In the genomic region with DNA sequence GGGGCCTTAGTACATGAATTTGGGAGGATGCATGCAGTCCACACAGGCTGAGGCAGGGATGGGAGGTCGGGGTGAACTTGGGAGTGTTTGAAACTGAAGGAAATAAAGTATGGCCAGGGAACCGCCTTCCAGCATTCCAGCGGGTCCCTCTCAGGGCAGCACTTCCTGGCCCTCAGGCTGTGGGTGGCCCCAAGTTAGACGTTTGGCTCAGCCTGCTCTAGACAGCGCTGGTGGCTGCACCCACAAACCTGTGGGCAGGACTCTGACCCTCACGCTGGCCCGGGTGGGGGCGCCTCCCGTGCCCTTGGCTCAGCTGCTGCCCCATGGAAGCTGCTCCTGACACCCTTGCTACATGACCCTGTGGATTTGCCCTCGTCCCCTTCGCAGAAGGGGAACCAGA, we compare ENCODE assay signal across 24 cellular contexts.
"Had no signal": no experiment of that assay in that cellular context is flagged by ENCODE, and none has a peak within 500 bp of the region (broad histone marks: within the 10 kb centered on the region; RNA-seq: fewer than 3 reads in every experiment).

No MANE protein-coding gene starts in this region.

- H3K27me3 ChIP-seq: body of pancreas, esophagus squamous epithelium had no signal

- H3K4me3 ChIP-seq: body of pancreas, esophagus squamous epithelium, gastroesophageal sphincter, heart right ventricle had no signal

- H3K4me1 ChIP-seq: body of pancreas, esophagus squamous epithelium, gastroesophageal sphincter, heart right ventricle had no signal

- H3K4me1 Mint-ChIP-seq: activated CD4-positive, alpha-beta memory T cell treated with anti-CD3 and anti-CD28 coated beads, Interleukin-2, amount 10 ng/mL, durations not matched to agents 7 days and 5 days; activated CD4-positive, alpha-beta T cell treated with anti-CD3 and anti-CD28 coated beads for 36 hours; activated CD4-positive, alpha-beta T cell treated with anti-CD3 and anti-CD28 coated beads, Interleukin-2, amount 10 ng/mL, durations not matched to agents 24 days and 14 days had no signal

- H3K9me3 Mint-ChIP-seq: activated CD4-positive, alpha-beta memory T cell treated with anti-CD3 and anti-CD28 coated beads, Interleukin-2, amount 10 ng/mL, durations not matched to agents 7 days and 5 days; activated CD4-positive, alpha-beta T cell treated with anti-CD3 and anti-CD28 coated beads, Interleukin-2, amount 10 ng/mL, durations not matched to agents 24 days and 14 days; activated T-cell treated with anti-CD3 and anti-CD28 coated beads, Interleukin-2, amount 50 U/mL, for 24 hours; activated T-cell treated with anti-CD3 and anti-CD28 coated beads, Interleukin-2, amount 50 U/mL, for 72 hours had no signal

- H3K27ac Mint-ChIP-seq: activated CD4-positive, alpha-beta memory T cell treated with anti-CD3 and anti-CD28 coated beads, Interleukin-2, amount 10 ng/mL, durations not matched to agents 7 days and 5 days; activated CD4-positive, alpha-beta T cell treated with anti-CD3 and anti-CD28 coated beads for 36 hours; activated CD4-positive, alpha-beta T cell treated with anti-CD3 and anti-CD28 coated beads, Interleukin-2, amount 10 ng/mL, durations not matched to agents 24 days and 14 days; activated naive CD8-positive, alpha-beta T cell; activated T-cell treated with anti-CD3 and anti-CD28 coated beads, Interleukin-2, amount 50 U/mL, for 24 hours; activated T-cell treated with anti-CD3 and anti-CD28 coated beads, Interleukin-2, amount 50 U/mL, for 72 hours had no signal

- DNase-seq: activated CD4-positive, alpha-beta memory T cell treated with anti-CD3 and anti-CD28 coated beads, Interleukin-2, amount 10 ng/mL, durations not matched to agents 7 days and 5 days; activated CD4-positive, alpha-beta T cell treated with anti-CD3 and anti-CD28 coated beads for 36 hours; activated CD4-positive, alpha-beta T cell treated with anti-CD3 and anti-CD28 coated beads, Interleukin-2, amount 10 ng/mL, durations not matched to agents 24 days and 14 days; activated CD4-positive, CD25-positive, alpha-beta regulatory T cell; activated CD4-positive, CD25-positive, alpha-beta regulatory T cell treated with anti-CD3 and anti-CD28 coated beads, Interleukin-2, amount 50 U/mL, for 72 hours; activated CD8-positive, alpha-beta memory T cell treated with anti-CD3 and anti-CD28 coated beads, Interleukin-2, amount 50 U/mL, for 48 hours; activated effector memory CD4-positive, alpha-beta T cell treated with Interleukin-2 at 50 U/mL for 16 hours; activated gamma-delta T cell treated with Interleukin-2 at 50 U/mL for 16 hours; activated naive CD4-positive, alpha-beta T cell treated with anti-CD3 and anti-CD28 coated beads, Interleukin-2, amount 50 U/mL, for 16 hours; activated naive CD4-positive, alpha-beta T cell treated with Interleukin-2 at 50 U/mL for 16 hours; activated T-cell treated with anti-CD3 and anti-CD28 coated beads for 4 hours; activated T-cell treated with anti-CD3 and anti-CD28 coated beads, Interleukin-2, amount 50 U/mL, for 24 hours; activated T-cell treated with anti-CD3 and anti-CD28 coated beads, Interleukin-2, amount 50 U/mL, for 72 hours; amniotic stem cell; anterior cingulate cortex; body of pancreas; effector CD8-positive, alpha-beta T cell; esophagus squamous epithelium; foreskin melanocyte; heart right ventricle; T-helper 2 cell had no signal

- H3K36me3 ChIP-seq: esophagus squamous epithelium, gastroesophageal sphincter, heart right ventricle had no signal

- ATAC-seq: activated CD4-positive, alpha-beta T cell treated with anti-CD3 and anti-CD28 coated beads for 36 hours; activated T-cell treated with anti-CD3 and anti-CD28 coated beads, Interleukin-2, amount 50 U/mL, for 72 hours; body of pancreas; gastroesophageal sphincter; heart right ventricle had no signal

- H3K36me3 Mint-ChIP-seq: activated naive CD8-positive, alpha-beta T cell had no signal

- H3K9me3 ChIP-seq: body of pancreas, esophagus squamous epithelium, gastroesophageal sphincter, heart right ventricle had no signal

- H3K4me3 Mint-ChIP-seq: activated CD4-positive, alpha-beta memory T cell treated with anti-CD3 and anti-CD28 coated beads, Interleukin-2, amount 10 ng/mL, durations not matched to agents 7 days and 5 days; activated CD4-positive, alpha-beta T cell treated with anti-CD3 and anti-CD28 coated beads for 36 hours; activated CD4-positive, alpha-beta T cell treated with anti-CD3 and anti-CD28 coated beads, Interleukin-2, amount 10 ng/mL, durations not matched to agents 24 days and 14 days; activated naive CD8-positive, alpha-beta T cell; activated T-cell treated with anti-CD3 and anti-CD28 coated beads, Interleukin-2, amount 50 U/mL, for 24 hours; activated T-cell treated with anti-CD3 and anti-CD28 coated beads, Interleukin-2, amount 50 U/mL, for 72 hours had no signal

- H3K27ac ChIP-seq: body of pancreas, epithelial cell of prostate, esophagus squamous epithelium, gastroesophageal sphincter, heart right ventricle had no signal
